38 cellular contexts compared by ENCODE assay signal in the genomic region with DNA sequence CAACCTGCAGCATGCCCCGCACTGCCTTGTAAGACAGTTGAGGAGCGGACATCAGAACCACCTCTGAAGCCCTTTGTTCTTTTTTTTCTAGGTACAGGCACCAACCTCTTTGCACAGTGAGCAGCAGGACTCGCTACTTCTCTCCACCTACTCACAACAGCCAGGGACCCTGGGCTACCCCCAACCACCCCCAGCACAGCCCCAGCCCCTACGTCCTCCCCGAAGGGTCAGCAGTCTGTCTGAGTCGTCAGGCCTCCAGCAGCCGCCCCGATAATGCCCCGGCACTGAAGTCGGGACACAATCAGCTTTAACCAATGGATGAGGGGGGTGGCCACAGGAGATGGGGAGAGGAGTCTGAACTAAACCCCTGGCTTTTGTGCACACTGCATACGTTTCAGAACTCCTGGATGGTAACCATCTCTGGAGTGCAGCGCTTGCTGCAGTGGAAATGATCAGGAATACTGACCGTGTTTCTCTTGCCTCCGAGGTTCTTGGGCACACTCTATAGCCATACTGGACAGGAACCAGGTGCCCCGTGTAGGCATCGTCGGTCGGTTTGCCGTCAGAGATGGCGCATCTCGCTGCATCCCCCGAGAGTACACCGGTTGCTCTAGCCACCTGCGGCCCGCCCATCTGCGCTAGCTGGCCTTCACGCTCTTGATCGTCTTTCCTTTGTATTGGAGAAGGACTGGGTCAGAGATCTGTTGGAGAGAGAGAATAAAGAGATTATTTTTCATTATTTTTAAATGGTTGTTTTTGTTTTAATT.
"Had no signal": no experiment of that assay in that cellular context is flagged by ENCODE, and none has a peak within 500 bp of the region (broad histone marks: within the 10 kb centered on the region; RNA-seq: fewer than 3 reads in every experiment).

No MANE protein-coding gene starts in this region.

- H3K9me3 Mint-ChIP-seq: activated B cell treated with CpG ODN at 0.5 μM for 24 hours; activated CD4-positive, alpha-beta T cell treated with anti-CD3 and anti-CD28 coated beads, Interleukin-2, amount 10 ng/mL, durations not matched to agents 24 days and 14 days; activated CD8-positive, alpha-beta T cell treated with anti-CD3 and anti-CD28 coated beads for 36 hours; activated naive CD4-positive, alpha-beta T cell treated with anti-CD3 and anti-CD28 coated beads for 36 hours; activated naive CD4-positive, alpha-beta T cell treated with anti-CD3 and anti-CD28 coated beads, Interleukin-2, amount 50 U/mL, for 72 hours; activated T-cell treated with anti-CD3 and anti-CD28 coated beads, Interleukin-2, amount 50 U/mL, for 24 hours; activated T-helper 1 cell treated with anti-CD3 and anti-CD28 coated beads, Interleukin-12 subunit alpha, Interleukin-12 subunit beta, Interleukin-2, Interleukin-4 antibody, amounts not matched to agents 30 ng/mL and 10 ng/mL and 1 ng/mL, durations not matched to agents 14 hours and 24 hours and 36 hours; IgD-negative memory B cell; T-helper 1 cell treated with Interleukin-12 subunit alpha and Interleukin-12 subunit beta and Interleukin-4 antibody, amounts not matched to agents 30 μg/mL and 1 μg/mL, for 36 hours had no signal

- H3K4me3 ChIP-seq: adrenal gland, body of pancreas, breast epithelium, MG63, Peyer's patch, SJSA1 had no signal

- ATAC-seq: activated CD8-positive, alpha-beta T cell treated with anti-CD3 and anti-CD28 coated beads for 36 hours; activated naive CD4-positive, alpha-beta T cell treated with anti-CD3 and anti-CD28 coated beads, Interleukin-2, amount 50 U/mL, for 72 hours; body of pancreas; PC-3 had no signal

- H3K9me3 ChIP-seq: adrenal gland, body of pancreas, breast epithelium, MG63, Peyer's patch, SJSA1, SK-N-SH had no signal

- H3K27ac Mint-ChIP-seq: activated B cell treated with CpG ODN at 0.5 μM for 24 hours; activated CD4-positive, alpha-beta T cell treated with anti-CD3 and anti-CD28 coated beads, Interleukin-2, amount 10 ng/mL, durations not matched to agents 24 days and 14 days; activated CD8-positive, alpha-beta T cell treated with anti-CD3 and anti-CD28 coated beads for 36 hours; activated naive CD4-positive, alpha-beta T cell treated with anti-CD3 and anti-CD28 coated beads for 36 hours; activated T-cell treated with anti-CD3 and anti-CD28 coated beads, Interleukin-2, amount 50 U/mL, for 24 hours; activated T-helper 1 cell treated with anti-CD3 and anti-CD28 coated beads, Interleukin-12 subunit alpha, Interleukin-12 subunit beta, Interleukin-2, Interleukin-4 antibody, amounts not matched to agents 30 ng/mL and 10 ng/mL and 1 ng/mL, durations not matched to agents 14 hours and 24 hours and 36 hours; IgD-negative memory B cell; T-helper 1 cell treated with Interleukin-12 subunit alpha and Interleukin-12 subunit beta and Interleukin-4 antibody, amounts not matched to agents 30 μg/mL and 1 μg/mL, for 36 hours had no signal

- H3K27me3 ChIP-seq: adrenal gland, body of pancreas, breast epithelium, MG63, Peyer's patch, SJSA1 had no signal

- H3K36me3 ChIP-seq: breast epithelium, MG63, SJSA1 had no signal

- H3K4me2 ChIP-seq: SK-N-SH had no signal

- H3K9ac ChIP-seq: SK-N-SH had no signal

- H3K36me3 Mint-ChIP-seq: activated naive CD4-positive, alpha-beta T cell treated with anti-CD3 and anti-CD28 coated beads, Interleukin-2, amount 50 U/mL, for 72 hours had no signal

- FAIRE-seq: astrocyte had no signal

- H3K27me3 Mint-ChIP-seq: activated B cell treated with CpG ODN at 0.5 μM for 24 hours; activated CD4-positive, alpha-beta T cell treated with anti-CD3 and anti-CD28 coated beads, Interleukin-2, amount 10 ng/mL, durations not matched to agents 24 days and 14 days; activated CD8-positive, alpha-beta T cell treated with anti-CD3 and anti-CD28 coated beads for 36 hours; activated T-cell treated with anti-CD3 and anti-CD28 coated beads, Interleukin-2, amount 50 U/mL, for 24 hours had no signal

- DNase-seq: activated B cell treated with CpG ODN at 0.5 μM for 24 hours; activated CD4-positive, alpha-beta T cell treated with anti-CD3 and anti-CD28 coated beads for 1 hour; activated CD4-positive, alpha-beta T cell treated with anti-CD3 and anti-CD28 coated beads, Interleukin-2, amount 10 ng/mL, durations not matched to agents 24 days and 14 days; activated CD4-positive, alpha-beta T cell treated with anti-CD3 and anti-CD28 coated beads, Interleukin-2, amount 50 U/mL, for 4 hours; activated CD8-positive, alpha-beta T cell treated with anti-CD3 and anti-CD28 coated beads for 36 hours; activated gamma-delta T cell treated with Interleukin-2 at 50 U/mL for 16 hours; activated naive CD4-positive, alpha-beta T cell treated with anti-CD3 and anti-CD28 coated beads for 36 hours; activated T-cell treated with anti-CD3 and anti-CD28 coated beads, Interleukin-2, amount 50 U/mL, for 24 hours; body of pancreas; Karpas-422; KBM-7; MG63; NCI-H1048; NCI-H1105 treated with DMSO at 0.1 percent for 48 hours; NCI-H1436 treated with DMSO at 0.1 percent for 48 hours; NCI-H1694 treated with DMSO at 0.1 percent for 48 hours; NCI-H2029; NCI-H2107; NCI-H2171; NCI-H510A; NCI-H526; NCI-H748 treated with DMSO at 0.1 percent for 48 hours; NK-92 treated with Interleukin-12 subunit alpha and Interleukin-12 subunit beta, amount 100 ng/mL, for 24 hours; PC-3; Peyer's patch; RPMI8226; SHP77 treated with DMSO at 0.1 percent for 48 hours; SK-N-SH; T-helper 9 cell had no signal

- H3K27ac ChIP-seq: adrenal gland, body of pancreas, breast epithelium, Peyer's patch, SJSA1, VCaP had no signal

- H3K4me1 ChIP-seq: body of pancreas, breast epithelium, Peyer's patch, SJSA1 had no signal

- H3K4me3 Mint-ChIP-seq: activated B cell treated with CpG ODN at 0.5 μM for 24 hours; activated CD4-positive, alpha-beta T cell treated with anti-CD3 and anti-CD28 coated beads, Interleukin-2, amount 10 ng/mL, durations not matched to agents 24 days and 14 days; activated CD8-positive, alpha-beta T cell treated with anti-CD3 and anti-CD28 coated beads for 36 hours; activated naive CD4-positive, alpha-beta T cell treated with anti-CD3 and anti-CD28 coated beads for 36 hours; activated T-cell treated with anti-CD3 and anti-CD28 coated beads, Interleukin-2, amount 50 U/mL, for 24 hours; activated T-helper 1 cell treated with anti-CD3 and anti-CD28 coated beads, Interleukin-12 subunit alpha, Interleukin-12 subunit beta, Interleukin-2, Interleukin-4 antibody, amounts not matched to agents 30 ng/mL and 10 ng/mL and 1 ng/mL, durations not matched to agents 14 hours and 24 hours and 36 hours; IgD-negative memory B cell; T-helper 1 cell treated with Interleukin-12 subunit alpha and Interleukin-12 subunit beta and Interleukin-4 antibody, amounts not matched to agents 30 μg/mL and 1 μg/mL, for 36 hours had no signal
